ENCODE assay signal across 25 cellular contexts in the genomic region with DNA sequence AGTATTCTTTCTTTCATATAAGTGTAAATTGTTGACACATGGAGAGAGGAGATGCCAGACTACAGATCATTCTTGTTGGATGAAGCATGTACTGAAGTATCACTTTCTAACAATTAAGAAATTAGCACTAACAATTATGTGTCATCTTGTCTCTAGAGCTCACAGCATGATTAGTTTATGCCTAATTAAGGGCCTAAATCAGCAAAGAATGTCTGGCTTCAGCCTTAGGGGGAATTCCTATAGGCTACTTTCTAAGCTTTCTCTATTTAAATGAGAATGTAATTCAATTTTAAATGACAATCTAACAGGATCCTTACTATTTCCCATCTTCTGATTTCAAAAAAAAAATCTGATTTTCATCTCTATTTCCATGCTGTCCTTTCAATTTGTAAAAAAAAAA.
"Had no signal": no experiment of that assay in that cellular context is flagged by ENCODE, and none has a peak within 500 bp of the region (broad histone marks: within the 10 kb centered on the region; RNA-seq: fewer than 3 reads in every experiment).

No MANE protein-coding gene starts in this region.

- H3K27me3 ChIP-seq: esophagus muscularis mucosa, gastrocnemius medialis, heart right ventricle, pancreas, right lobe of liver, spleen, tibial artery, upper lobe of left lung, uterus had no signal

- H3K36me3 ChIP-seq: esophagus muscularis mucosa, gastrocnemius medialis, heart right ventricle, left ventricle myocardium inferior, lower lobe of right lung, pancreas, right lobe of liver, spleen, tibial artery, upper lobe of left lung, uterus had no signal

- FAIRE-seq: colon, keratinocyte had no signal

- DNase-seq: effector memory CD8-positive, alpha-beta T cell; gastrocnemius medialis; heart right ventricle; immature natural killer cell; left ventricle myocardium inferior; lower lobe of right lung; midbrain; occipital lobe; pancreas; psoas muscle; retina; right lobe of liver; spleen; stimulated activated CD4-positive, alpha-beta T cell treated with anti-CD3 and anti-CD28 coated beads, Interleukin-15, amount 100 ng/mL, for 24 hours; stimulated activated CD4-positive, alpha-beta T cell treated with anti-CD3 and anti-CD28 coated beads, Interleukin-1b, Interleukin-23, amount 100 ng/mL, for 48 hours; stimulated activated CD4-positive, alpha-beta T cell treated with anti-CD3 and anti-CD28 coated beads, Interleukin-4, amount 100 ng/mL, for 24 hours; tibial artery; upper lobe of left lung; uterus had no signal

- H3K4me3 ChIP-seq: esophagus muscularis mucosa, gastrocnemius medialis, heart right ventricle, left ventricle myocardium inferior, lower lobe of right lung, pancreas, psoas muscle, right lobe of liver, spleen, tibial artery, upper lobe of left lung, uterus had no signal

- H3K4me1 ChIP-seq: esophagus muscularis mucosa, gastrocnemius medialis, heart right ventricle, left ventricle myocardium inferior, lower lobe of right lung, pancreas, psoas muscle, right lobe of liver, spleen, tibial artery, upper lobe of left lung, uterus had no signal

- H3K9me3 ChIP-seq: esophagus muscularis mucosa, gastrocnemius medialis, heart right ventricle, left ventricle myocardium inferior, lower lobe of right lung, pancreas, psoas muscle, right lobe of liver, spleen, tibial artery, upper lobe of left lung, uterus had no signal

- H3K27ac ChIP-seq: epithelial cell of prostate, esophagus muscularis mucosa, gastrocnemius medialis, heart right ventricle, left ventricle myocardium inferior, lower lobe of right lung, pancreas, psoas muscle, right lobe of liver, spleen, tibial artery, upper lobe of left lung, uterus had no signal

- ATAC-seq: effector memory CD8-positive, alpha-beta T cell; gastrocnemius medialis; heart right ventricle; lower lobe of right lung; natural killer cell treated with Interleukin-12 subunit alpha and Interleukin-12 subunit beta and Interleukin-15 and Interleukin-18, amount 100 ng/mL, for 72 hours; pancreas; psoas muscle; right lobe of liver; stimulated activated memory B cell treated with anti-CD40 and anti-IgM and Interleukin-4, amounts not matched to agents 10 μg/mL and 1 μg/mL and 100 μg/mL, for 72 hours had no signal
